In genomic region chr7:83119496-83119895, GRCh38 we compare ENCODE assay signal across 13 cellular contexts. TPM values are rescaled to one million over a fixed set of nuclear protein-coding genes. Genes with fewer than 3 reads are reported as not detected.
"Had no signal": no experiment of that assay in that cellular context is flagged by ENCODE, and none has a peak within 500 bp of the region (broad histone marks: within the 10 kb centered on the region; RNA-seq: fewer than 3 reads in every experiment).

No MANE protein-coding gene starts in this region.

- H3K4me3 ChIP-seq: esophagus muscularis mucosa, hepatocyte, pancreas, thyroid gland, uterus had no signal

- H3K36me3 ChIP-seq: esophagus muscularis mucosa, pancreas, thyroid gland, uterus had no signal

- H3K9me3 ChIP-seq: pancreas, thyroid gland, uterus had no signal

- H3K27ac ChIP-seq: esophagus muscularis mucosa, hepatocyte, pancreas, thyroid gland, uterus had no signal

- H3K27me3 ChIP-seq: esophagus muscularis mucosa, hepatocyte, pancreas, thyroid gland, uterus had no signal

- H3K79me2 ChIP-seq: hepatocyte had no signal

- H3K4me2 ChIP-seq: hepatocyte had no signal

- ATAC-seq: activated CD4-positive, CD25-positive, alpha-beta regulatory T cell treated with anti-CD3 and anti-CD28 coated beads, Interleukin-2, amount 50 U/mL, for 24 hours; naive thymus-derived CD4-positive, alpha-beta T cell; pancreas; stimulated activated effector memory CD8-positive, alpha-beta T cell treated with anti-CD3 and anti-CD28 coated beads, Interleukin-12 subunit alpha, Interleukin-12 subunit beta, amount 100 ng/mL, for 72 hours had no signal

- H3K4me1 ChIP-seq: esophagus muscularis mucosa, pancreas, thyroid gland, uterus had no signal

- H2AFZ ChIP-seq: hepatocyte had no signal

- DNase-seq: activated naive CD8-positive, alpha-beta T cell treated with anti-CD3 and anti-CD28 coated beads, Interleukin-2, amount 10 ng/mL, durations not matched to agents 7 days and 5 days; naive thymus-derived CD4-positive, alpha-beta T cell; pancreas; stimulated activated CD4-positive, alpha-beta T cell treated with anti-CD3 and anti-CD28 coated beads, Interleukin-1b, Interleukin-23, amount 100 ng/mL, for 48 hours; thyroid gland; uterus had no signal

RNA-seq across cellular contexts. Expression of gene PCLO, which starts 43.2 kb away (rescaled TPM):
- total RNA-seq: activated CD8-positive, alpha-beta memory T cell treated with anti-CD3 and anti-CD28 coated beads for 36 hours; activated naive CD8-positive, alpha-beta T cell treated with anti-CD3 and anti-CD28 coated beads, Interleukin-2, amount 10 ng/mL, durations not matched to agents 7 days and 5 days; activated T-helper 1 cell treated with anti-CD3 and anti-CD28 coated beads, Interleukin-12 subunit alpha, Interleukin-12 subunit beta, Interleukin-2, Interleukin-4 antibody, amounts not matched to agents 30 ng/mL and 10 ng/mL and 1 ng/mL, durations not matched to agents 14 hours and 24 hours and 36 hours; mononuclear cell had no signal
- polyA plus RNA-seq: naive thymus-derived CD4-positive, alpha-beta T cell had no signal
